In the genomic region with DNA sequence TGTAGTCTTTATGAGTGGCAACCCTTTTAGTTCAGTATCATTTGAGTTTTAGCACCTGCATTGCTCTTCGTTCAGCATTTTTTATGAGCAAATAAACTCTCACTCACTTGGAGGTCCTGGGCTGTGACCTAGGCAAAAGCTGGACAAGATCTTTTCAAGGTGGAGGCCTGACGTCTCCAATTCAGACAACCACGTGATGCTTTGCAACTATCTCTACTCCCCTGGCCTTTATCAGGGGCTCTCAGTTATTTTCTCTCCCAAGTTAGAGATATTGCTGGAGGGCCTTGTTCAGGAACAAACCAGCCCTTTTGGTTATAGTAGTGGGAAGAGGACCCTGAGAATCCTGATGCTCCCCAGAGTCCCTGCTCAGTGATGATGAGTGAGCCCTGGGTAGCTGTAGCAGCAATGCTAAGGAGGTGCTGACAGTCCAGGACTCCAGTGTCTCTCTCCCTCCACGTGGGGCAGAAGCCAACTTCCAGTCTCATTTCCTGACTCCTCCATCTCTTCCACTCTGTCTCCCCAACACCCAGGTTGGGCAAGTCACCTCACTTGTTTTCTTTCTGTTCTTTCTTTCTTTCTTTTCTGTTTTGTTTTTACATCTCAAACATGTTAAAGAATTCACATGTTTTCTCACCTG, we compare ENCODE assay signal across 15 cellular contexts. TPM values are rescaled to one million over a fixed set of nuclear protein-coding genes. Genes with fewer than 3 reads are reported as not detected.
DNase-seq lines count a peak whose midpoint lies in the region; ATAC-seq and TF ChIP-seq lines count a peak whose summit lies in the region.
"Had no signal": no experiment of that assay in that cellular context is flagged by ENCODE, and none has a peak within 500 bp of the region (broad histone marks: within the 10 kb centered on the region; RNA-seq: fewer than 3 reads in every experiment).

No MANE protein-coding gene starts in this region.

- peak overlapping the region; percentile 73 for H3K27ac Mint-ChIP-seq in activated T-helper 17 cell treated with anti-CD3 and anti-CD28 coated beads, Interleukin-2, amount 50 U/mL, for 72 hours

- intact Hi-C loops in left lung (cut with DNase I), result no loop called here

- H2AFZ ChIP-seq in MM.1S (ENCODE audit: low read length), result peak overlapping the region; percentile 63
- H2AFZ ChIP-seq: GM23248 had no signal

- peaks cover 21% of the 10 kb centered on the region for H3K4me1 ChIP-seq in MM.1S (ENCODE audit: low read length)
- no peaks in the 10 kb centered on the region for H3K4me1 ChIP-seq in left lung

- H3K9me3 Mint-ChIP-seq in activated T-helper 17 cell treated with anti-CD3 and anti-CD28 coated beads, Interleukin-2, amount 50 U/mL, for 72 hours, result no peaks in the 10 kb centered on the region
- H3K9me3 Mint-ChIP-seq: CD8-positive, alpha-beta memory T cell had no signal

- peak overlapping the region; percentile 73 for H3K27ac ChIP-seq in MM.1S (ENCODE audit: low read length)
- H3K27ac ChIP-seq in left lung, result no peak overlapping the region
- H3K27ac ChIP-seq: GM23248 had no signal

- peak overlapping the region; percentile 39 for H3K4me2 ChIP-seq in MM.1S (ENCODE audit: low read depth, low read length)

- no peaks in the 10 kb centered on the region for H3K79me2 ChIP-seq in MM.1S (ENCODE audit: low read length)

- no peak for TF ChIP-seq POLR2A in erythroblast (IDR thresholded peaks at IDR 0.05; ENCODE audit: low read length)

- no peak overlapping the region for H3K4me3 Mint-ChIP-seq in activated T-helper 17 cell treated with anti-CD3 and anti-CD28 coated beads, Interleukin-2, amount 50 U/mL, for 72 hours
- H3K4me3 Mint-ChIP-seq: CD4-positive, CD25-positive, alpha-beta regulatory T cell; CD8-positive, alpha-beta memory T cell had no signal

- no peaks in the 10 kb centered on the region for H3K27me3 Mint-ChIP-seq in activated T-helper 17 cell treated with anti-CD3 and anti-CD28 coated beads, Interleukin-2, amount 50 U/mL, for 72 hours
- H3K27me3 Mint-ChIP-seq: CD4-positive, CD25-positive, alpha-beta regulatory T cell; CD8-positive, alpha-beta memory T cell had no signal

- H3K4me3 ChIP-seq in MM.1S (ENCODE audit: low read length) (no peak overlapping the region), MG63 (no peak overlapping the region), left lung (no peak overlapping the region)
- H3K4me3 ChIP-seq: GM23248 had no signal

- ATAC-seq in activated T-helper 17 cell treated with anti-CD3 and anti-CD28 coated beads, Interleukin-2, amount 50 U/mL, for 72 hours (replicated peaks), result no peak
- ATAC-seq in left lung, result no peak

- no peaks in the 10 kb centered on the region for H3K36me3 Mint-ChIP-seq in activated T-helper 17 cell treated with anti-CD3 and anti-CD28 coated beads, Interleukin-2, amount 50 U/mL, for 72 hours (ENCODE audit: low read depth)

- H3K36me3 ChIP-seq in MM.1S (replicated peaks; ENCODE audit: insufficient read depth, low read length) (no peaks in the 10 kb centered on the region), MG63 (no peaks in the 10 kb centered on the region), left lung (no peaks in the 10 kb centered on the region)

- DNase-seq in MM.1S, result no peak
- DNase-seq in erythroblast (lab: John Stamatoyannopoulos, UW), result peak; percentile 18 to 70
- DNase-seq in foreskin melanocyte, result no peak
- DNase-seq in MG63, result no peak
- no peak for DNase-seq in left lung
- DNase-seq: C1 segment of cervical spinal cord; CD4-positive, CD25-positive, alpha-beta regulatory T cell; CD8-positive, alpha-beta memory T cell; DMS53; DMS79 treated with DMSO at 0.1 percent for 48 hours; GF-D8; GM23248; H7; HCEC 1CT had no signal

- TF ChIP-seq CTCF in MM.1S (IDR thresholded peaks at IDR 0.05; ENCODE audit: low read length) (no peak), left lung (IDR thresholded peaks at IDR 0.05) (no peak)

- H3K27me3 ChIP-seq in MM.1S (replicated peaks; ENCODE audit: insufficient read depth, low read length) (no peaks in the 10 kb centered on the region), MG63 (no peaks in the 10 kb centered on the region; the same call in 1 of the 2 replicates), left lung (peaks cover 0 to 9% of the 10 kb centered on the region in 2 donors)

- no peaks in the 10 kb centered on the region for H3K4me1 Mint-ChIP-seq in activated T-helper 17 cell treated with anti-CD3 and anti-CD28 coated beads, Interleukin-2, amount 50 U/mL, for 72 hours
- H3K4me1 Mint-ChIP-seq: CD8-positive, alpha-beta memory T cell had no signal

- no peak overlapping the region for H3K9ac ChIP-seq in MM.1S (ENCODE audit: low read length)
- H3K9ac ChIP-seq: GM23248 had no signal

- H3K9me3 ChIP-seq in MM.1S (replicated peaks; ENCODE audit: insufficient read depth, low read length) (no peaks in the 10 kb centered on the region), MG63 (no peaks in the 10 kb centered on the region), left lung (no peaks in the 10 kb centered on the region)

- H4K20me1 ChIP-seq in MM.1S (ENCODE audit: insufficient read depth, low read length), result no peaks in the 10 kb centered on the region

- no peaks in the 10 kb centered on the region for H3K9me2 ChIP-seq in MM.1S (replicated peaks; ENCODE audit: insufficient read depth, low read length)

- peaks cover 10% of the 10 kb centered on the region; the same call in 1 of the 2 replicates for H3F3A ChIP-seq in MM.1S (ENCODE audit: insufficient read depth, low read length)

RNA-seq across cellular contexts. Expression of gene HAPLN3, which starts 30.4 kb away (rescaled TPM):
- total RNA-seq in activated T-helper 17 cell treated with anti-CD3 and anti-CD28 coated beads, Interleukin-2, amount 50 U/mL, for 72 hours, result 10 to 100 TPM; 31.6 to 38.6 TPM
- total RNA-seq in MG63 (2014; rRNA removed; shearing (Covaris generic); ENCODE audit: low replicate concordance), result 0.47 and 1.7 TPM in 2 replicates
- total RNA-seq in left lung, result 10 to 100 TPM in 1 of 2 donors, 1 to 10 TPM in 1; 7.7 to 10.6 TPM

RNA-seq across cellular contexts. Expression of gene MFGE8, which starts 48.2 kb away (rescaled TPM):
- total RNA-seq in activated T-helper 17 cell treated with anti-CD3 and anti-CD28 coated beads, Interleukin-2, amount 50 U/mL, for 72 hours, result 10 to 100 TPM; 17.0 to 19.2 TPM
- total RNA-seq in MG63 (2014; rRNA removed; shearing (Covaris generic); ENCODE audit: low replicate concordance), result 29.5 and 33.5 TPM in 2 replicates
- total RNA-seq in left lung, result 100 to 1,000 TPM; 131 to 142 TPM

Comparison
In these comparisons a context has a peak if more than half of its experiments do, and no peak if none do; other contexts are left out.
1. DNase-seq: peak in erythroblast (2 of 2); none in MM.1S (single experiment), foreskin melanocyte (single experiment), MG63 (single experiment) and left lung (0 of 2).